ENCODE assay signal across 8 cellular contexts in genomic region chr6:33192671-33193602, GRCh38. TPM values are rescaled to one million over a fixed set of nuclear protein-coding genes. Genes with fewer than 3 reads are reported as not detected.
A peak's percentile ranks its signal among the peaks of the same experiment; 100 is the strongest.
DNase-seq lines count a peak whose midpoint lies in the region; TF ChIP-seq lines count a peak whose summit lies in the region.

No MANE protein-coding gene starts in this region.

- TF ChIP-seq POLR2A in Peyer's patch (IDR thresholded peaks at IDR 0.05), result no peak
- no peak for TF ChIP-seq POLR2A in vagina (IDR thresholded peaks at IDR 0.05)

- DNase-seq in C1 segment of cervical spinal cord (lab: John Stamatoyannopoulos, UW) (peak in 12 of 14 donors; percentile 29 to 84 (median 64)), Peyer's patch (no peak), epithelial cell of esophagus (ENCODE audit: low read depth) (peak; percentile 13), vagina (ENCODE audit: extremely low spot score in 2 of 2) (no peak), NCI-H1092 treated with DMSO at 0.1 percent for 48 hours (lab: John Stamatoyannopoulos, UW) (no peak), RPMI8226 (no peak)
- DNase-seq in activated CD4-positive, CD25-positive, alpha-beta regulatory T cell treated with anti-CD3 and anti-CD28 coated beads, Interleukin-2, amount 50 U/mL, for 72 hours, result no peak

- H3K4me1 ChIP-seq in Peyer's patch (peaks cover 0 to 20% (median 10%) of the 10 kb centered on the region in 4 donors), muscle layer of duodenum (ENCODE audit: control insufficient read depth in 1 of 2, insufficient read depth in 2 of 2, low read length in 2 of 2) (peaks cover 10 to 20% of the 10 kb centered on the region in 2 donors), vagina (peaks cover 26% of the 10 kb centered on the region)

- peaks cover 0 to 9% of the 10 kb centered on the region in 2 donors for H3K27me3 ChIP-seq in Peyer's patch
- peaks cover 16% of the 10 kb centered on the region for H3K27me3 ChIP-seq in muscle layer of duodenum (ENCODE audit: low read depth, low read length)
- H3K27me3 ChIP-seq in vagina, result no peaks in the 10 kb centered on the region

- intact Hi-C loops in vagina (cut with DNase I), result no loop called here

- TF ChIP-seq CTCF in Peyer's patch (IDR thresholded peaks at IDR 0.05) (no peak), epithelial cell of esophagus (IDR thresholded peaks at IDR 0.05; ENCODE audit: insufficient read depth, low read depth, low read length, missing control alignments) (no peak), vagina (IDR thresholded peaks at IDR 0.05) (no peak)

- H3K9me3 ChIP-seq in Peyer's patch (no peaks in the 10 kb centered on the region), muscle layer of duodenum (ENCODE audit: control insufficient read depth in 1 of 2, low read length in 2 of 2) (no peaks in the 10 kb centered on the region), vagina (no peaks in the 10 kb centered on the region)

- peaks cover 0 to 34% (median 3%) of the 10 kb centered on the region in 3 donors for H3K36me3 ChIP-seq in Peyer's patch
- H3K36me3 ChIP-seq in muscle layer of duodenum (ENCODE audit: control insufficient read depth in 1 of 2, insufficient read depth in 2 of 2, low read length in 2 of 2), result peaks cover 28 to 39% of the 10 kb centered on the region in 2 donors
- H3K36me3 ChIP-seq in vagina, result peaks cover 0 to 21% of the 10 kb centered on the region in 2 donors

- peak overlapping the region; percentile 19 to 52 (median 48) for H3K4me3 ChIP-seq in Peyer's patch
- H3K4me3 ChIP-seq in epithelial cell of esophagus (ENCODE audit: low read length), result peak overlapping the region; percentile 37
- peak overlapping the region; percentile 26 to 40 for H3K4me3 ChIP-seq in muscle layer of duodenum (ENCODE audit: low read depth in 1 of 2, low read length in 2 of 2)
- peak overlapping the region; percentile 44 to 47 for H3K4me3 ChIP-seq in vagina

- peak overlapping the region in 2 of 4 donors; percentile 22 to 42 for H3K27ac ChIP-seq in Peyer's patch
- H3K27ac ChIP-seq in muscle layer of duodenum (ENCODE audit: low read length), result no peak overlapping the region
- H3K27ac ChIP-seq in vagina, result peak overlapping the region; percentile 71

RNA-seq across cellular contexts. Expression of gene COL11A2, which starts 0.7 kb away (rescaled TPM):
- total RNA-seq in Peyer's patch (1 to 10 TPM in 1 of 4 donors, under 1 TPM in 2, not detected in 1; 0.18 to 2.5 (median 0.54) TPM), vagina (0.25 TPM)

RNA-seq across cellular contexts. Expression of gene RXRB, which starts 7.5 kb away (rescaled TPM):
- total RNA-seq in Peyer's patch, result 10 to 100 TPM; 23.1 to 56.7 (median 36.6) TPM
- total RNA-seq in vagina, result 28.0 TPM

RNA-seq across cellular contexts. Expression of gene SLC39A7, which starts 7.7 kb away (rescaled TPM):
- total RNA-seq in Peyer's patch (10 to 100 TPM; 33.8 to 99.0 (median 55.0) TPM), vagina (36.3 TPM)

RNA-seq across cellular contexts. Expression of gene HSD17B8, which starts 11.5 kb away (rescaled TPM):
- total RNA-seq in Peyer's patch (10 to 100 TPM; 26.4 to 58.0 (median 44.0) TPM), vagina (17.7 TPM)

RNA-seq across cellular contexts. Expression of gene RING1, which starts 15.4 kb away (rescaled TPM):
- total RNA-seq in Peyer's patch, result 10 to 100 TPM; 18.2 to 38.0 (median 20.7) TPM
- 32.7 TPM for total RNA-seq in vagina

Comparison
In these comparisons a context has a peak if more than half of its experiments do, and no peak if none do; other contexts are left out.
1. DNase-seq: peak in C1 segment of cervical spinal cord (12 of 14) and epithelial cell of esophagus (single experiment); none in Peyer's patch (0 of 3), vagina (0 of 2), activated CD4-positive, CD25-positive, alpha-beta regulatory T cell treated with anti-CD3 and anti-CD28 coated beads, Interleukin-2, amount 50 U/mL, for 72 hours (single experiment), NCI-H1092 treated with DMSO at 0.1 percent for 48 hours (single experiment) and RPMI8226 (single experiment).
2. Peak in every context shown above with its lines, with median percentiles within 50 percentile points of each other: H3K4me3 ChIP-seq.